Comparison of ENCODE assay signal across 10 cellular contexts in genomic region chr4:87506974-87507701, GRCh38. TPM values are rescaled to one million over a fixed set of nuclear protein-coding genes. Genes with fewer than 3 reads are reported as not detected.
DNase-seq lines count a peak whose midpoint lies in the region; ATAC-seq and TF ChIP-seq lines count a peak whose summit lies in the region.
"Had no signal": no experiment of that assay in that cellular context is flagged by ENCODE, and none has a peak within 500 bp of the region (broad histone marks: within the 10 kb centered on the region; RNA-seq: fewer than 3 reads in every experiment).

No MANE protein-coding gene starts in this region.

- H3K9me3 ChIP-seq in Peyer's patch (no peaks in the 10 kb centered on the region), uterus (no peaks in the 10 kb centered on the region)

- H3K4ac ChIP-seq in mesendoderm (ENCODE audit: low read depth, low read length) = no peak overlapping the region

- H3K36me3 ChIP-seq in Peyer's patch (no peaks in the 10 kb centered on the region), mesendoderm (ENCODE audit: control insufficient read depth, insufficient read depth, low read length) (no peaks in the 10 kb centered on the region), uterus (no peaks in the 10 kb centered on the region)

- no peak overlapping the region for H3K9ac ChIP-seq in mesendoderm (ENCODE audit: low read length)

- H3K27ac ChIP-seq in Peyer's patch (peak overlapping the region in 3 of 4 donors; percentile 13 to 59 (median 37)), dorsolateral prefrontal cortex (peak overlapping the region in 40 of 59 donors; percentile 1 to 75 (median 48)), mesendoderm (ENCODE audit: low read depth, low read length) (no peak overlapping the region), uterus (peak overlapping the region; percentile 80 to 99)

- no peak overlapping the region for H4K8ac ChIP-seq in mesendoderm (ENCODE audit: low read depth, low read length)

- WGBS in mesendoderm (ENCODE audit: extremely low coverage, insufficient coverage, low lambda C conversion rate) = no CpG with 5 or more reads among the region's 4 CpGs

- no peak for TF ChIP-seq CTCF in Peyer's patch (IDR thresholded peaks at IDR 0.05)
- TF ChIP-seq CTCF in dorsolateral prefrontal cortex (IDR thresholded peaks at IDR 0.05 in 54 of 56, conservative IDR thresholded peaks at IDR 0.05 in 2 of 56; ENCODE audit: low read depth in 1 of 56, partially characterized antibody in 56 of 56) = no peak
- no peak for TF ChIP-seq CTCF in uterus (IDR thresholded peaks at IDR 0.05)

- H3K18ac ChIP-seq in mesendoderm (ENCODE audit: low read length) = no peak overlapping the region

- TF ChIP-seq POLR2A in Peyer's patch (IDR thresholded peaks at IDR 0.05) (no peak), uterus (IDR thresholded peaks at IDR 0.05) (no peak)

- H3K4me2 ChIP-seq in mesendoderm (ENCODE audit: low read length) = no peak overlapping the region

- peaks cover 0 to 11% (median 0%) of the 10 kb centered on the region in 4 donors for H3K4me1 ChIP-seq in Peyer's patch
- no peaks in the 10 kb centered on the region for H3K4me1 ChIP-seq in mesendoderm (ENCODE audit: control insufficient read depth, low read depth, low read length)
- peaks cover 0 to 12% of the 10 kb centered on the region in 2 donors for H3K4me1 ChIP-seq in uterus

- ATAC-seq in GM19023 (IDR thresholded peaks at IDR 0.05; ENCODE audit: unreplicated experiment) = no peak

- H4K5ac ChIP-seq in mesendoderm (ENCODE audit: low read length) = no peak overlapping the region

- H3K79me2 ChIP-seq in mesendoderm (ENCODE audit: control insufficient read depth, insufficient read depth, low read length) = no peaks in the 10 kb centered on the region

- DNase-seq in Peyer's patch = no peak
- no peak for DNase-seq in dorsolateral prefrontal cortex
- DNase-seq in mesendoderm = peak; percentile 57
- DNase-seq in uterus = no peak
- no peak for DNase-seq in NCI-H1417 treated with DMSO at 0.1 percent for 48 hours (lab: John Stamatoyannopoulos, UW)
- DNase-seq in NCI-H1048 (lab: John Stamatoyannopoulos, UW) = no peak
- DNase-seq: amygdala, NCI-H1417, T1000 had no signal

- no peaks in the 10 kb centered on the region for H3K27me3 ChIP-seq in Peyer's patch
- H3K27me3 ChIP-seq in dorsolateral prefrontal cortex = no peaks in the 10 kb centered on the region
- no peaks in the 10 kb centered on the region for H3K27me3 ChIP-seq in mesendoderm (ENCODE audit: insufficient read depth, low read length, poor library complexity)
- no peaks in the 10 kb centered on the region for H3K27me3 ChIP-seq in uterus

- no peak overlapping the region for H2AK5ac ChIP-seq in mesendoderm (ENCODE audit: low read length)

- intact Hi-C loops in dorsolateral prefrontal cortex (cut with DNase I) (no loop called here), uterus (cut with DNase I; ENCODE audit: low total_unique reads) (no loop called here)

- no peak overlapping the region for H2BK15ac ChIP-seq in mesendoderm (replicated peaks; ENCODE audit: low read depth)

- no peak overlapping the region for H3K56ac ChIP-seq in mesendoderm (ENCODE audit: low read length)

- no peaks in the 10 kb centered on the region for H3K79me1 ChIP-seq in mesendoderm (ENCODE audit: low read length)

- no peak overlapping the region for H2BK5ac ChIP-seq in mesendoderm (ENCODE audit: low read length)

- H3K4me3 ChIP-seq in Peyer's patch (no peak overlapping the region), dorsolateral prefrontal cortex (no peak overlapping the region), mesendoderm (ENCODE audit: low read length) (no peak overlapping the region), uterus (no peak overlapping the region)

- no peak overlapping the region for H3K23ac ChIP-seq in mesendoderm (ENCODE audit: low read length)

- no peak overlapping the region for H2BK120ac ChIP-seq in mesendoderm (ENCODE audit: low read depth, low read length)

RNA-seq across cellular contexts. Expression of gene SPARCL1, which starts 22.0 kb away (rescaled TPM):
- total RNA-seq in Peyer's patch (100 to 1,000 TPM in 3 of 4 donors, 10 to 100 TPM in 1; 37.1 to 120 (median 117) TPM), dorsolateral prefrontal cortex (1,000 to 10,000 TPM in 109 of 120 experiments, 100 to 1,000 TPM in 11; 619 to 2,075 (median 1,355) TPM), uterus (1,000 to 10,000 TPM; 1,025 to 1,777 (median 1,327) TPM)
- polyA plus RNA-seq in mesendoderm (2013, experiment 1 of 2) = 0.29 TPM
- 0.25 TPM for polyA plus RNA-seq in mesendoderm (2013, experiment 2 of 2)

Comparison
In these comparisons a context has a peak if more than half of its experiments do, and no peak if none do; other contexts are left out.
1. RNA of gene SPARCL1, which starts 22.0 kb away (total RNA-seq): 1,025 to 1,777 TPM in uterus and 619 to 2,075 TPM in dorsolateral prefrontal cortex; 37.1 to 120 TPM in Peyer's patch; every median in the first group is over 4 times any median in the second.